Comparison of ENCODE assay signal across 1 cellular context in the genomic region with DNA sequence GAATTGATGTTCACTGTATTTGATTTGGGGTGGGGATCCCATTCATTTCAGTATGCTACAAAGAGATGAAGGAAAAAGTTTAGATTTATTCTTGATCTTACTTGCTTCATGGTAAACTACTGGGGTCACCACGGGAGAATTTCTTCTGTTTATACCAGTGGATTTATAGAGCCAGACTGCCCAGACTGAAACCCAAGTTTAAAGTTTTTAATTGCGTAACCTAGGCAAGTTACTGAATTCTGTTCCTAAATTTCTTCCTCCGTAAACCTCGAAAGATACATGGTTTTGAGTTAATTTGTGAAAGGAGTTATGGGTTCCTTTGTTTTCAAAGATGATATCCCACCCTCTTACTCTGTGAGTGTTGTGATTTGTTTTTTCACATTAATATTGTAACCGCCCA.
TF ChIP-seq lines count a peak whose summit lies in the region.

No MANE protein-coding gene starts in this region.

TF ChIP-seq in H1, 55 proteins besides CTCF, POLR2A, EP300 and RAD21:
- TF ChIP-seq, protein P1, sequence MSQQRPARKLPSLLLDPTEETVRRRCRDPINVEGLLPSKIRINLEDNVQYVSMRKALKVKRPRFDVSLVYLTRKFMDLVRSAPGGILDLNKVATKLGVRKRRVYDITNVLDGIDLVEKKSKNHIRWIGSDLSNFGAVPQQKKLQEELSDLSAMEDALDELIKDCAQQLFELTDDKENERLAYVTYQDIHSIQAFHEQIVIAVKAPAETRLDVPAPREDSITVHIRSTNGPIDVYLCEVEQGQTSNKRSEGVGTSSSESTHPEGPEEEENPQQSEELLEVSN (IDR thresholded peaks at IDR 0.05): no peak
- peak; percentile 55; the same call in 1 of the 2 replicates for TF ChIP-seq CEBPB (IDR thresholded peaks at IDR 0.05; ENCODE audit: low read depth, low read length)
- no peak for TF ChIP-seq CHD2 (IDR thresholded peaks at IDR 0.05; ENCODE audit: low read length)
- no peak for TF ChIP-seq POLR2AphosphoS5 (IDR thresholded peaks at IDR 0.05; ENCODE audit: low read depth, low read length)
TF ChIP-seq in H1: peak in this region for 1.
